ENCODE assay signal across 8 cellular contexts in the genomic region with DNA sequence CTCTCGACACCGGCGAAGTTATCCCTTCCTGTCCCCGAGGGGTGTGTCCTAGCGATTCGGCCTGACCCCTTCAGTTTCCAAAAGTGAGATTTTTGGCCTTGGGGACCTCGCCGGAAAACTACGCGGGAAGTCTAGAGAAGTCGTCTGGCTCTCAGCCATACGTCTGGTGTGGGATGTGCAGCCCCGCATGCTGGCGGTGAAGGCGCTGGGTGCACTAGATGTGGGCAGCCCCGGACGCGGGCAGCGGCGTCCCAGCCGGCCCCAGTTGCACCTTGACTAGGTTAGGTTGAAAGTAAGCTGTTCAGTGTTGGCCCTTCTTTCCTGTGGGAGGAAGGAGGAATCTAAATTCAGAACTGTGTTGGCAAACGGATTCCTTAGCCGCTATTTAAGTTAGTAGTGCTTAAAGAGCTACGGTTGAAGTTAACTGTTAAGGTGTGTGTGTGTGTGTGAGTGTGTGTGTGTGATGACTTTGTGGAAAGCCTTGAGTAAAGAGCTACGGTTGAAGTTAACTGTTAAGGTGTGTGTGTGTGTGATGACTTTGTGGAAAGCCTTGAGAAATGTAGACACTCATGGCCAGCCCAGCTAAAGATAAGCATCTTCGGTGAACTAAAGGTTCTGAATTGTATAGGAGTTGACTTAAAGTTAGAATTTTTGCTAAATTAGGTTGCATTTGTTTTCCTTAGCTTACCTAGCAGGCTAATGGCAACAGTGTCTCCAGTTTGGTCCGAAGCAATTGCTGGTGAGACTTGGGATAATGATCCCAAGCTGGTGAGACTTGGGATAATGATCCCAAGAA. TPM values are rescaled to one million over a fixed set of nuclear protein-coding genes. Genes with fewer than 3 reads are reported as not detected.
DNase-seq lines count a peak whose midpoint lies in the region; ATAC-seq and TF ChIP-seq lines count a peak whose summit lies in the region.

No MANE protein-coding gene starts in this region.

- TF ChIP-seq RAD21 in Ishikawa (IDR thresholded peaks at IDR 0.05; ENCODE audit: low read depth): no peak

- intact Hi-C loops in activated B cell treated with CpG ODN at 0.5 μM for 24 hours (cut with micrococcal nuclease): loop anchor here (2.0 to 10.0 kb wide), 5 partner anchors 36 to 1811 kb away; a partner anchor contains a TSS

- peak overlapping the region; percentile 82 for H3K27ac Mint-ChIP-seq in activated B cell treated with CpG ODN at 0.5 μM for 24 hours

- no peak for TF ChIP-seq CTCF in activated B cell treated with CpG ODN at 0.5 μM for 24 hours (IDR thresholded peaks at IDR 0.05)

- peaks cover 44% of the 10 kb centered on the region for H3K4me1 Mint-ChIP-seq in activated B cell treated with CpG ODN at 0.5 μM for 24 hours

- CTCF ChIA-PET in activated B cell treated with CpG ODN at 0.5 μM for 24 hours (lab: Charles Lee): interaction anchor here (1.5 kb wide), 1 partner anchor 135 kb away, joined by 4 read pairs; no protein-coding TSS in a partner anchor

- peaks cover 4% of the 10 kb centered on the region for H3K36me3 Mint-ChIP-seq in activated B cell treated with CpG ODN at 0.5 μM for 24 hours (ENCODE audit: low read depth)

- H3K27me3 Mint-ChIP-seq in activated B cell treated with CpG ODN at 0.5 μM for 24 hours: no peaks in the 10 kb centered on the region

- DNase-seq in NOMO-1 (lab: John Stamatoyannopoulos, UW; ENCODE audit: unreplicated experiment in 2 of 2) (peak; percentile 16 to 21), NOMO-1 treated with dmso at 0.1 percent for 144 hours (lab: John Stamatoyannopoulos, UW; ENCODE audit: unreplicated experiment) (no peak), activated B cell treated with CpG ODN at 0.5 μM for 24 hours (peak; percentile 37), cerebellum (ENCODE audit: low spot score) (peak; percentile 14), left kidney (ENCODE audit: low read depth, low spot score) (peak; percentile 75), COR-L47 (lab: John Stamatoyannopoulos, UW) (no peak)
- peak; percentile 6 to 22 for DNase-seq in stimulated activated CD4-positive, alpha-beta T cell treated with anti-CD3 and anti-CD28 coated beads, Interleukin-1b, Interleukin-23, amount 100 ng/mL, for 4 hours (ENCODE audit: low read depth in 2 of 2)

- no peak for TF ChIP-seq EP300 in Ishikawa (IDR thresholded peaks at IDR 0.05; ENCODE audit: borderline replicate concordance)

- peak overlapping the region; percentile 88 for H3K4me3 Mint-ChIP-seq in activated B cell treated with CpG ODN at 0.5 μM for 24 hours

- POLR2A ChIA-PET in activated B cell treated with CpG ODN at 0.5 μM for 24 hours (lab: Charles Lee): interaction anchor here (0.6 to 1.6 kb wide), 4 partner anchors 9 to 998 kb away, joined by 3 to 7 read pairs (median 4); a partner anchor contains a TSS

- ATAC-seq in activated B cell treated with CpG ODN at 0.5 μM for 24 hours (ENCODE audit: low read depth): peak; percentile 11

- H3K9me3 Mint-ChIP-seq in activated B cell treated with CpG ODN at 0.5 μM for 24 hours: no peaks in the 10 kb centered on the region

TF ChIP-seq in Ishikawa, 13 proteins besides CTCF, POLR2A, EP300 and RAD21:
- no peak for TF ChIP-seq NFIC (IDR thresholded peaks at IDR 0.05)
- TF ChIP-seq, protein P1, sequence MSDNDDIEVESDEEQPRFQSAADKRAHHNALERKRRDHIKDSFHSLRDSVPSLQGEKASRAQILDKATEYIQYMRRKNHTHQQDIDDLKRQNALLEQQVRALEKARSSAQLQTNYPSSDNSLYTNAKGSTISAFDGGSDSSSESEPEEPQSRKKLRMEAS (IDR thresholded peaks at IDR 0.05): peak; percentile 10; the same call in 1 of the 2 replicates
- TF ChIP-seq EGR1 (IDR thresholded peaks at IDR 0.05): no peak

RNA-seq across cellular contexts. Expression of a gene that starts 1.2 kb away (rescaled TPM):
- total RNA-seq in activated B cell treated with CpG ODN at 0.5 μM for 24 hours (108 and 116 TPM in 2 replicates), cerebellum (88.5 TPM)

Comparison
In these comparisons a context has a peak if more than half of its experiments do, and no peak if none do; other contexts are left out.
1. DNase-seq: peak in NOMO-1 (2 of 2), activated B cell treated with CpG ODN at 0.5 μM for 24 hours (single experiment), cerebellum (single experiment), left kidney (single experiment) and stimulated activated CD4-positive, alpha-beta T cell treated with anti-CD3 and anti-CD28 coated beads, Interleukin-1b, Interleukin-23, amount 100 ng/mL, for 4 hours (2 of 2); none in NOMO-1 treated with dmso at 0.1 percent for 144 hours (single experiment) and COR-L47 (single experiment).